ENCODE assay signal across 30 cellular contexts in genomic region chr18:49608366-49608747, GRCh38. TPM values are rescaled to one million over a fixed set of nuclear protein-coding genes. Genes with fewer than 3 reads are reported as not detected.
A peak's percentile ranks its signal among the peaks of the same experiment; 100 is the strongest.
DNase-seq lines count a peak whose midpoint lies in the region; ATAC-seq and TF ChIP-seq lines count a peak whose summit lies in the region.
"Had no signal": no experiment of that assay in that cellular context is flagged by ENCODE, and none has a peak within 500 bp of the region (broad histone marks: within the 10 kb centered on the region; RNA-seq: fewer than 3 reads in every experiment).

No MANE protein-coding gene starts in this region.

- H2AFZ ChIP-seq in smooth muscle cell (ENCODE audit: low read depth), result no peak overlapping the region

- H3K27me3 Mint-ChIP-seq in MCF 10A (ENCODE audit: insufficient read depth, unreplicated experiment) (no peaks in the 10 kb centered on the region), brain (peaks cover 2% of the 10 kb centered on the region)

- DNase-seq in MCF 10A (ENCODE audit: unreplicated experiment) (no peak), breast epithelium (ENCODE audit: low spot score in 2 of 2) (no peak), Panc1 (ENCODE audit: low read depth, low spot score) (no peak), smooth muscle cell (lab: John Stamatoyannopoulos, UW; ENCODE audit: unreplicated experiment) (no peak), HT-29 (ENCODE audit: low spot score) (no peak)
- no peak for DNase-seq in NK-92 treated with Interleukin-12 subunit alpha and Interleukin-12 subunit beta, amount 100 ng/mL, for 24 hours (lab: John Stamatoyannopoulos, UW)
- DNase-seq: activated CD4-positive, alpha-beta T cell treated with anti-CD3 and anti-CD28 coated beads, Interleukin-2, amount 10 ng/mL, durations not matched to agents 24 days and 14 days; activated CD8-positive, alpha-beta memory T cell treated with anti-CD3 and anti-CD28 coated beads for 24 hours; activated naive CD4-positive, alpha-beta T cell treated with anti-CD3 and anti-CD28 coated beads, Interleukin-2, amount 50 U/mL, for 16 hours; activated T-cell treated with anti-CD3 and anti-CD28 coated beads for 4 hours; Calu3; effector CD4-positive, alpha-beta T cell; GOT3; left ventricle myocardium inferior; MM.1S; NCI-H1417; NCI-H774; occipital lobe; SHP77 treated with DMSO at 0.1 percent for 48 hours; stimulated activated CD4-positive, alpha-beta T cell treated with anti-CD3 and anti-CD28 coated beads, Interleukin-12 subunit alpha, Interleukin-12 subunit beta, amount 100 ng/mL, for 4 hours; stimulated activated CD4-positive, alpha-beta T cell treated with anti-CD3 and anti-CD28 coated beads, Interleukin-2, amount 100 ng/mL, for 48 hours; stomach; uterus had no signal

- H3K4me1 Mint-ChIP-seq in MCF 10A (ENCODE audit: insufficient read depth, unreplicated experiment), result peaks cover 37% of the 10 kb centered on the region
- peaks cover 46% of the 10 kb centered on the region for H3K4me1 Mint-ChIP-seq in brain
- H3K4me1 Mint-ChIP-seq: activated CD4-positive, alpha-beta T cell treated with anti-CD3 and anti-CD28 coated beads, Interleukin-2, amount 10 ng/mL, durations not matched to agents 24 days and 14 days; CD14-positive monocyte had no signal

- in situ Hi-C loops in Panc1 (cut with HindIII; ENCODE audit: low pct_unique_long_range_greater_than_20kb, low sequenced_read_pairs), result no loop called here

- H3K9me3 ChIP-seq in breast epithelium (no peaks in the 10 kb centered on the region), Panc1 (ENCODE audit: control insufficient read depth, insufficient read depth, low read depth, low read length) (no peaks in the 10 kb centered on the region), smooth muscle cell (replicated peaks; ENCODE audit: low read depth) (no peaks in the 10 kb centered on the region)
- H3K9me3 ChIP-seq: prostate gland, uterus had no signal

- H3K4me1 ChIP-seq in breast epithelium, result no peaks in the 10 kb centered on the region
- no peaks in the 10 kb centered on the region for H3K4me1 ChIP-seq in Panc1 (ENCODE audit: control insufficient read depth, insufficient read depth, low read length)
- peaks cover 17% of the 10 kb centered on the region for H3K4me1 ChIP-seq in smooth muscle cell (ENCODE audit: low read depth)
- H3K4me1 ChIP-seq: left ventricle myocardium inferior, stomach, uterus had no signal

- no peak overlapping the region for H3K4me2 ChIP-seq in smooth muscle cell
- H3K4me2 ChIP-seq: KMS-11 had no signal

- TF ChIP-seq POLR2A in breast epithelium (IDR thresholded peaks at IDR 0.05), result no peak

- POLR2A ChIA-PET in MCF 10A (lab: Yijun Ruan, JAX), result interaction anchor here (1.1 to 2.1 kb wide), 4 partner anchors 10 to 94 kb away, joined by 3 to 12 read pairs (median 6); no protein-coding TSS in a partner anchor
- POLR2A ChIA-PET in Panc1 (lab: Charles Lee), result no interaction called here

- H3K9me3 Mint-ChIP-seq in MCF 10A (ENCODE audit: unreplicated experiment) (peaks cover 10% of the 10 kb centered on the region), brain (peaks cover 5 to 28% (median 19%) of the 10 kb centered on the region in 5 experiments)

- H3K4me3 ChIP-seq in breast epithelium (no peak overlapping the region), Panc1 (ENCODE audit: low read depth in 2 of 2, low read length in 2 of 2) (no peak overlapping the region), smooth muscle cell (no peak overlapping the region)
- H3K4me3 ChIP-seq: left ventricle myocardium inferior, prostate gland, stomach, uterus had no signal

- no TSS peak for BruUV-seq in MCF 10A (replicated peaks; lab: Mats Ljungman, UMichigan)
- BruUV-seq in Panc1 (replicated peaks; lab: Mats Ljungman, UMichigan), result no TSS peak

- no peak for TF ChIP-seq CTCF in MCF 10A (IDR thresholded peaks at IDR 0.05; ENCODE audit: unreplicated experiment)
- TF ChIP-seq CTCF in breast epithelium (IDR thresholded peaks at IDR 0.05), result no peak
- no peak for TF ChIP-seq CTCF in Panc1 (IDR thresholded peaks at IDR 0.05)
- no peak for TF ChIP-seq CTCF in brain (conservative IDR thresholded peaks at IDR 0.05)
- TF ChIP-seq CTCF in smooth muscle cell (IDR thresholded peaks at IDR 0.05; ENCODE audit: borderline replicate concordance, insufficient read depth, poor library complexity, severe bottlenecking), result no peak

- H3K36me3 ChIP-seq in breast epithelium (no peaks in the 10 kb centered on the region), Panc1 (ENCODE audit: control insufficient read depth, insufficient read depth, low read length) (no peaks in the 10 kb centered on the region), smooth muscle cell (ENCODE audit: low read depth) (no peaks in the 10 kb centered on the region)
- H3K36me3 ChIP-seq: left ventricle myocardium inferior, prostate gland, stomach, uterus had no signal

- no peaks in the 10 kb centered on the region for H3K36me3 Mint-ChIP-seq in MCF 10A (ENCODE audit: insufficient read depth, unreplicated experiment)
- H3K36me3 Mint-ChIP-seq in brain, result peaks cover 3% of the 10 kb centered on the region
- H3K36me3 Mint-ChIP-seq: CD14-positive monocyte had no signal

- no peak overlapping the region for H3K4me3 Mint-ChIP-seq in MCF 10A (ENCODE audit: unreplicated experiment)
- H3K4me3 Mint-ChIP-seq in brain, result peak overlapping the region in 2 of 5 experiments; percentile 8 to 45
- H3K4me3 Mint-ChIP-seq: activated CD4-positive, alpha-beta T cell treated with anti-CD3 and anti-CD28 coated beads, Interleukin-2, amount 10 ng/mL, durations not matched to agents 24 days and 14 days had no signal

- H3F3A ChIP-seq in smooth muscle cell (ENCODE audit: low read depth), result peaks cover 3% of the 10 kb centered on the region

- no peak overlapping the region for H3K9ac ChIP-seq in smooth muscle cell (ENCODE audit: low read depth)
- H3K9ac ChIP-seq: KMS-11 had no signal

- 40% methylated on average over 1 of the region's 1 CpG for WGBS in smooth muscle cell (ENCODE audit: low lambda C conversion rate)

- H3K27ac ChIP-seq in breast epithelium (no peak overlapping the region), Panc1 (ENCODE audit: low read length) (peak overlapping the region; percentile 17; the same call in 1 of the 2 replicates), smooth muscle cell (ENCODE audit: low read depth) (peak overlapping the region; percentile 90)
- H3K27ac ChIP-seq: KMS-11, left ventricle myocardium inferior, prostate gland, stomach, uterus had no signal

- ATAC-seq in Panc1 (no peak), GM19455 (IDR thresholded peaks at IDR 0.05; ENCODE audit: unreplicated experiment) (no peak)
- ATAC-seq: sciatic nerve had no signal

- intact Hi-C loops in MCF 10A (cut with micrococcal nuclease) (loop anchor here (5.0 kb wide), 1 partner anchor 49 kb away; no protein-coding TSS in a partner anchor), breast epithelium (cut with DNase I; ENCODE audit: low total_unique reads) (no loop called here), Panc1 (cut with micrococcal nuclease; ENCODE audit: unreplicated experiment) (no loop called here)

- H3K27me3 ChIP-seq in breast epithelium (no peaks in the 10 kb centered on the region), Panc1 (ENCODE audit: control insufficient read depth, insufficient read depth, low read length) (no peaks in the 10 kb centered on the region), smooth muscle cell (ENCODE audit: low read depth) (no peaks in the 10 kb centered on the region)
- H3K27me3 ChIP-seq: stomach, uterus had no signal

- H4K20me1 ChIP-seq in smooth muscle cell (ENCODE audit: low read depth), result no peaks in the 10 kb centered on the region

- peak overlapping the region; percentile 91 for H3K27ac Mint-ChIP-seq in MCF 10A (ENCODE audit: low read depth, unreplicated experiment)
- H3K27ac Mint-ChIP-seq in brain, result peak overlapping the region; percentile 56 to 90 (median 77)
- H3K27ac Mint-ChIP-seq: activated CD4-positive, alpha-beta T cell treated with anti-CD3 and anti-CD28 coated beads, Interleukin-2, amount 10 ng/mL, durations not matched to agents 24 days and 14 days; activated T-helper 2 cell treated with anti-CD3 and anti-CD28 coated beads, Interferon-gamma antibody, Interleukin-2, Interleukin-4, amounts not matched to agents 10 μg/mL and 5 μg/mL and 100 μg/mL, durations not matched to agents 14 hours and 24 hours and 36 hours; CD14-positive monocyte had no signal

- H3K79me2 ChIP-seq in smooth muscle cell (ENCODE audit: low read depth), result no peaks in the 10 kb centered on the region

- CTCF ChIA-PET in MCF 10A (lab: Yijun Ruan, JAX), result interaction anchor here (1.1 kb wide), 1 partner anchor 89 kb away, joined by 3 read pairs; no protein-coding TSS in a partner anchor
- CTCF ChIA-PET in Panc1 (lab: Charles Lee), result no interaction called here

RNA-seq across cellular contexts. Expression of gene LIPG, which starts 46.5 kb away (rescaled TPM):
- total RNA-seq in MCF 10A (2022) (57.8 and 67.6 TPM in 2 replicates), breast epithelium (1 to 10 TPM in 1 of 3 donors, under 1 TPM in 2; 0.16 to 1.6 (median 0.44) TPM), Panc1 (2021; ENCODE audit: unreplicated experiment) (92.0 TPM), smooth muscle cell (25.6 and 34.1 TPM in 2 replicates)
- polyA plus RNA-seq in Panc1 (2012; ENCODE audit: insufficient read length), result 28.2 TPM
- polyA plus RNA-seq in brain (ENCODE audit: insufficient read depth, low read depth, low replicate concordance) (0.44 TPM), smooth muscle cell (15.3 and 25.5 TPM in 2 replicates)
- 96.0 and 112 TPM in 2 replicates for total RNA-seq in HT-29 (2014; rRNA removed; shearing (Covaris generic))
- total RNA-seq: left ventricle myocardium inferior had no signal
- polyA plus RNA-seq: CD14-positive monocyte had no signal

Comparison
In these comparisons a context has a peak if more than half of its experiments do, and no peak if none do; other contexts are left out.
1. RNA of gene LIPG, which starts 46.5 kb away (total RNA-seq): 96.0 to 112 TPM in HT-29, 92.0 TPM in Panc1 (single experiment), 57.8 to 67.6 TPM in MCF 10A and 25.6 to 34.1 TPM in smooth muscle cell; 0.16 to 1.6 TPM in breast epithelium; every median in the first group is over 10 times any median in the second.
2. H3K27ac ChIP-seq: peak in Panc1 (single experiment) and smooth muscle cell (single experiment); none in breast epithelium (0 of 2).